ENCODE assay signal across 24 cellular contexts in the genomic region with DNA sequence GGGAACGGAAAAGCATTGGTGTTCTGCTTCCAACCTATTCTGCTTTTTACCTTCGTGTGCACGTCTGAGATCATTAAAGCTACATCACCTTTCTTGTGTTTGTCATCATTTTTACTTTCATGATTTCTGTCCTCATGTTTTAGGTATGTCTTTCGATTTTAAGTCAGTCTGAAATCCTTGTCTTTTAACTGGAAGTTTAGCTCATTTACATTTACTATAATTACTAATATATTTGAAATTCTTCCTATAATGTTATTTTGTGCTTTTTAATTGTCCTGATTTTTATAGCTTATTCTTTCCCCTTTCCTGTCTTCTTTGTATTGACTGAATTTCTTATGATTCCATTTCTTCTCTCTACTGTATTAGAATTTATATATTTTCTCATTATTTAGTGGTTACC. TPM values are rescaled to one million over a fixed set of nuclear protein-coding genes. Genes with fewer than 3 reads are reported as not detected.
DNase-seq lines count a peak whose midpoint lies in the region; ATAC-seq, FAIRE-seq and TF ChIP-seq lines count a peak whose summit lies in the region.
"Had no signal": no experiment of that assay in that cellular context is flagged by ENCODE, and none has a peak within 500 bp of the region (broad histone marks: within the 10 kb centered on the region; RNA-seq: fewer than 3 reads in every experiment).

No MANE protein-coding gene starts in this region.

- H3K27me3 Mint-ChIP-seq in endothelial cell (ENCODE audit: unreplicated experiment) = peaks cover 6% of the 10 kb centered on the region

- peaks cover 25% of the 10 kb centered on the region for H3K36me3 Mint-ChIP-seq in endothelial cell (ENCODE audit: low read depth, unreplicated experiment)
- H3K36me3 Mint-ChIP-seq: CD14-positive monocyte had no signal

- H3K79me2 ChIP-seq in K562 (ENCODE audit: control insufficient read depth, insufficient read depth, low read length) = no peaks in the 10 kb centered on the region

- H3K27ac Mint-ChIP-seq in endothelial cell (ENCODE audit: unreplicated experiment) = no peak overlapping the region
- H3K27ac Mint-ChIP-seq: CD14-positive monocyte; CD4-positive, alpha-beta T cell had no signal

- TF ChIP-seq POLR2A in K562 (conservative IDR thresholded peaks at IDR 0.05) (no peak), stomach (IDR thresholded peaks at IDR 0.05) (no peak)

- H3K9me1 ChIP-seq in K562 (ENCODE audit: control insufficient read depth, insufficient read depth, low read length) = peaks cover 3% of the 10 kb centered on the region

- H3K4me1 ChIP-seq in HEK293 (ENCODE audit: control insufficient read depth, insufficient read depth, low read length) (no peaks in the 10 kb centered on the region), K562 (replicated peaks in 1 of 2; ENCODE audit: control insufficient read depth in 2 of 2, insufficient read depth in 2 of 2, low read length in 2 of 2) (peaks cover 0 to 13% of the 10 kb centered on the region in 2 experiments; a peak in 2 of 5 replicates), stomach (no peaks in the 10 kb centered on the region)
- H3K4me1 ChIP-seq: BE2C, HAP-1 had no signal

- H3K27ac ChIP-seq in HEK293 (ENCODE audit: extremely low read depth, low read depth, low read length) (no peak overlapping the region), K562 (ENCODE audit: extremely low read depth, low read depth, low read length) (no peak overlapping the region), stomach (no peak overlapping the region)
- H3K27ac ChIP-seq: A549; BLaER1 treated with 17β-estradiol and CSF1 and Interleukin-3, amounts not matched to agents 10 nM and 100 nM had no signal

- peaks cover 2% of the 10 kb centered on the region; the same call in 1 of the 2 replicates for H4K20me1 ChIP-seq in K562 (replicated peaks; ENCODE audit: control insufficient read depth, insufficient read depth, low read length)
- H4K20me1 ChIP-seq: BLaER1 treated with 17β-estradiol and CSF1 and Interleukin-3, amounts not matched to agents 10 nM and 100 nM had no signal

- DNase-seq in K562 (ENCODE audit: extremely low read depth in 1 of 4, low spot score in 3 of 4) = no peak
- DNase-seq in endothelial cell (ENCODE audit: low spot score) = no peak
- no peak for DNase-seq in stomach
- DNase-seq in activated naive CD4-positive, alpha-beta T cell treated with anti-CD3 and anti-CD28 coated beads, Interleukin-2, amount 50 U/mL, for 16 hours = no peak
- DNase-seq in H4 (ENCODE audit: low spot score) = no peak
- DNase-seq: 8988T; ACHN; AML-193; BE2C; CD4-positive, alpha-beta T cell; CD8-positive, alpha-beta memory T cell; DMS 273 treated with DMSO at 0.1 percent for 48 hours; DMS79; EL; GDM1; GOT3 had no signal

- CTCF ChIA-PET in HEK293 (lab: Yijun Ruan, JAX) (interaction anchor here (0.7 to 9.1 kb wide), 5 partner anchors 8 to 192 kb away, joined by 3 to 210 read pairs (median 6); no protein-coding TSS in a partner anchor), K562 (lab: Yijun Ruan, JAX; ENCODE audit: low intra/inter-chr PET ratio) (interaction anchor here (0.7 kb wide), 1 partner anchor 323 kb away, joined by 4 read pairs; no protein-coding TSS in a partner anchor)

- H2AFZ ChIP-seq in K562 (ENCODE audit: low read depth, low read length) = no peak overlapping the region

- H3K4me3 ChIP-seq in HEK293 (ENCODE audit: low read depth, low read length) = no peak overlapping the region
- no peak overlapping the region for H3K4me3 ChIP-seq in K562
- no peak overlapping the region for H3K4me3 ChIP-seq in stomach
- H3K4me3 ChIP-seq: A549; BLaER1 treated with 17β-estradiol and CSF1 and Interleukin-3, amounts not matched to agents 10 nM and 100 nM; HAP-1 had no signal

- no peak overlapping the region for H3K9ac ChIP-seq in K562 (ENCODE audit: insufficient read depth in 1 of 2, low read depth in 2 of 2, low read length in 2 of 2)
- H3K9ac ChIP-seq: BLaER1 treated with 17β-estradiol and CSF1 and Interleukin-3, amounts not matched to agents 10 nM and 100 nM had no signal

- WGBS in K562 (ENCODE audit: insufficient coverage, low coverage, missing lambda C conversion rate) = 5% methylated on average over 4 of the region's 4 CpGs
- 83 to 88% (median 86%) methylated on average over 4 of the region's 4 CpGs for WGBS in stomach, 5 donors

- H3K4me2 ChIP-seq in K562 (ENCODE audit: insufficient read depth, low read length) = no peak overlapping the region
- H3K4me2 ChIP-seq: A549; BLaER1 treated with 17β-estradiol and CSF1 and Interleukin-3, amounts not matched to agents 10 nM and 100 nM had no signal

- BruUV-seq in K562 (replicated peaks; lab: Mats Ljungman, UMichigan) = no TSS peak

- in situ Hi-C loops in K562 (cut with MboI) = loop anchor here (5.0 to 10.0 kb wide), 2 partner anchors 249 to 382 kb away; partner anchors contain the start of gene KLK4

- no peak for ATAC-seq in K562
- ATAC-seq: A549 had no signal

- H3K9me3 Mint-ChIP-seq in endothelial cell (ENCODE audit: unreplicated experiment) = peaks cover 23% of the 10 kb centered on the region

- H3K9me3 ChIP-seq in HEK293 (ENCODE audit: control insufficient read depth, insufficient read depth, low read depth, low read length) (no peaks in the 10 kb centered on the region), K562 (replicated peaks; ENCODE audit: control insufficient read depth, insufficient read depth, low read depth, low read length) (peaks cover 3% of the 10 kb centered on the region), stomach (peaks cover 7 to 23% (median 15%) of the 10 kb centered on the region in 4 donors)
- H3K9me3 ChIP-seq: BE2C had no signal

- H3K4me3 Mint-ChIP-seq in endothelial cell (ENCODE audit: unreplicated experiment) = peak overlapping the region; percentile 11
- H3K4me3 Mint-ChIP-seq: CD14-positive monocyte; CD4-positive, alpha-beta T cell; CD8-positive, alpha-beta memory T cell had no signal

- POLR2A ChIA-PET in HEK293 (lab: Yijun Ruan, JAX) = no interaction called here
- POLR2A ChIA-PET in K562 (lab: Yijun Ruan, JAX) = no interaction called here

- FAIRE-seq in K562 (lab: Jason Lieb, UNC) = no peak
- FAIRE-seq: A549, D721Med, GM12891, GM18507 had no signal

- TF ChIP-seq EP300 in K562 (IDR thresholded peaks at IDR 0.05; ENCODE audit: low read length) = no peak
- no peak for TF ChIP-seq EP300 in stomach (IDR thresholded peaks at IDR 0.05)

- intact Hi-C loops in K562 (cut with micrococcal nuclease) = loop anchor here (10.0 kb wide), 1 partner anchor 172 kb away; no protein-coding TSS in a partner anchor
- intact Hi-C loops in stomach (cut with DNase I; ENCODE audit: low total_unique reads) = no loop called here

- H3K36me3 ChIP-seq in HEK293 (ENCODE audit: control insufficient read depth in 2 of 2, insufficient read depth in 1 of 2, low read length in 2 of 2) (no peaks in the 10 kb centered on the region), K562 (ENCODE audit: control insufficient read depth, insufficient read depth, low read length) (no peaks in the 10 kb centered on the region), stomach (peaks cover 0 to 6% (median 0%) of the 10 kb centered on the region in 4 donors)
- H3K36me3 ChIP-seq: BE2C, HAP-1 had no signal

- TF ChIP-seq RAD21 in K562 (CRISPR knock-in tag; conservative IDR thresholded peaks at IDR 0.05 in 1 of 2, IDR thresholded peaks at IDR 0.05 in 1 of 2) = no peak

- TF ChIP-seq CTCF in HEK293 (tag by site-specific recombination; IDR thresholded peaks at IDR 0.05) (no peak), K562 (IDR thresholded peaks at IDR 0.05 in 2 of 3, conservative IDR thresholded peaks at IDR 0.05 in 1 of 3; ENCODE audit: insufficient read depth in 2 of 3, low read depth in 1 of 3, low read length in 3 of 3) (no peak), endothelial cell (IDR thresholded peaks at IDR 0.05; ENCODE audit: unreplicated experiment) (no peak), stomach (IDR thresholded peaks at IDR 0.05) (no peak)

- H3K4me1 Mint-ChIP-seq in endothelial cell (ENCODE audit: unreplicated experiment) = no peaks in the 10 kb centered on the region
- H3K4me1 Mint-ChIP-seq: CD14-positive monocyte had no signal

- H3K27me3 ChIP-seq in K562 (ENCODE audit: control insufficient read depth in 2 of 2, insufficient read depth in 2 of 2, low read length in 2 of 2) = peaks cover 3 to 22% of the 10 kb centered on the region in 2 experiments; a peak in 3 of 5 replicates
- peaks cover 0 to 58% (median 15%) of the 10 kb centered on the region in 3 donors for H3K27me3 ChIP-seq in stomach
- H3K27me3 ChIP-seq: BE2C; BLaER1 treated with 17β-estradiol and CSF1 and Interleukin-3, amounts not matched to agents 10 nM and 100 nM had no signal

RNA-seq across cellular contexts. Expression of gene ASPDH, which starts 19.2 kb away (rescaled TPM):
- not detected in 2 replicates for total RNA-seq in K562 (2011; cell fraction: chromatin; rRNA removed; ENCODE audit: low replicate concordance)
- not detected in 2 replicates for total RNA-seq in K562 (2011; cell fraction: nucleolus; rRNA removed)
- not detected in 2 replicates for total RNA-seq in K562 (2011; cell fraction: nucleoplasm; rRNA removed)
- not detected in 2 replicates for total RNA-seq in K562 (2014; rRNA removed)
- total RNA-seq in K562 (2014; rRNA removed; fragmentation: Illumina TruSeq; extraction: Trizol) = not detected in 2 replicates
- total RNA-seq in K562 (2015; rRNA removed; fragmentation: Illumina TruSeq; extraction: Trizol) = not detected in 2 replicates
- total RNA-seq in K562 (2021) = not detected in 2 replicates
- polyA plus RNA-seq in K562 (2011; rRNA removed) = not detected in 2 replicates
- polyA plus RNA-seq in K562 (2011; cell fraction: cytosol; rRNA removed) = not detected in 2 replicates
- not detected in 2 replicates for polyA plus RNA-seq in K562 (2011; cell fraction: nucleus; rRNA removed)
- polyA plus RNA-seq in K562 (2012) = 0.39 and 0.40 TPM in 2 replicates
- polyA plus RNA-seq in K562 (2014; fragmentation: Illumina TruSeq; extraction: Trizol) = not detected in 2 replicates
- polyA plus RNA-seq in K562 (2014; fragmentation: Nextera tagmentation; extraction: Ambion mirVana) = not detected
- polyA plus RNA-seq in K562 (2014; rRNA removed) = not detected in 2 replicates
- polyA minus RNA-seq in K562 (2011; rRNA and poly(A)+ RNA removed) = not detected in 2 replicates
- polyA minus RNA-seq in K562 (2011; cell fraction: cytosol; rRNA and poly(A)+ RNA removed) = not detected in 2 replicates
- not detected in 2 replicates for polyA minus RNA-seq in K562 (2011; cell fraction: nucleus; rRNA and poly(A)+ RNA removed)
- total RNA-seq in endothelial cell (ENCODE audit: unreplicated experiment) = not detected
- total RNA-seq in stomach = not detected
- not detected for polyA plus RNA-seq in stomach
- not detected in 2 replicates for total RNA-seq in H4 (2014; rRNA removed; shearing (Covaris generic))
- total RNA-seq: CD4-positive, alpha-beta T cell; CD8-positive, alpha-beta memory T cell had no signal
- polyA plus RNA-seq: A549; CD14-positive monocyte; CD8-positive, alpha-beta memory T cell had no signal

RNA-seq across cellular contexts. Expression of gene JOSD2, which starts 22.0 kb away (rescaled TPM):
- total RNA-seq in K562 (2011; cell fraction: chromatin; rRNA removed; ENCODE audit: low replicate concordance) = 2.5 TPM in 1 of 2 replicates, not detected in the other
- 1.2 and 1.8 TPM in 2 replicates for total RNA-seq in K562 (2011; cell fraction: nucleolus; rRNA removed)
- total RNA-seq in K562 (2011; cell fraction: nucleoplasm; rRNA removed) = 3.2 and 4.7 TPM in 2 replicates
- 12.0 and 15.5 TPM in 2 replicates for total RNA-seq in K562 (2014; rRNA removed)
- 0.55 and 0.61 TPM in 2 replicates for total RNA-seq in K562 (2014; rRNA removed; fragmentation: Illumina TruSeq; extraction: Trizol)
- 3.1 and 4.5 TPM in 2 replicates for total RNA-seq in K562 (2015; rRNA removed; fragmentation: Illumina TruSeq; extraction: Trizol)
- total RNA-seq in K562 (2021) = 13.6 and 17.8 TPM in 2 replicates
- polyA plus RNA-seq in K562 (2011; rRNA removed) = 3.3 and 3.8 TPM in 2 replicates
- polyA plus RNA-seq in K562 (2011; cell fraction: cytosol; rRNA removed) = 7.6 and 42.8 TPM in 2 replicates
- polyA plus RNA-seq in K562 (2011; cell fraction: nucleus; rRNA removed) = 3.9 and 12.6 TPM in 2 replicates
- polyA plus RNA-seq in K562 (2012) = 10.4 and 14.8 TPM in 2 replicates
- polyA plus RNA-seq in K562 (2014; fragmentation: Illumina TruSeq; extraction: Trizol) = 1.3 and 3.3 TPM in 2 replicates
- polyA plus RNA-seq in K562 (2014; fragmentation: Nextera tagmentation; extraction: Ambion mirVana) = under 1 TPM; 0.06 to 0.95 TPM
- polyA plus RNA-seq in K562 (2014; rRNA removed) = 12.5 and 14.4 TPM in 2 replicates
- 0.32 and 0.66 TPM in 2 replicates for polyA minus RNA-seq in K562 (2011; rRNA and poly(A)+ RNA removed)
- polyA minus RNA-seq in K562 (2011; cell fraction: cytosol; rRNA and poly(A)+ RNA removed) = 4.2 and 5.2 TPM in 2 replicates
- 1.8 and 3.6 TPM in 2 replicates for polyA minus RNA-seq in K562 (2011; cell fraction: nucleus; rRNA and poly(A)+ RNA removed)
- total RNA-seq in endothelial cell (ENCODE audit: unreplicated experiment) = 0.46 TPM
- 10 to 100 TPM in 3 of 5 donors, 1 to 10 TPM in 1, not detected in 1; 9.9 to 61.0 (median 14.5) TPM for total RNA-seq in stomach
- polyA plus RNA-seq in stomach = 10 to 100 TPM; 68.4 to 79.4 (median 68.5) TPM
- total RNA-seq in H4 (2014; rRNA removed; shearing (Covaris generic)) = 28.7 and 60.6 TPM in 2 replicates

RNA-seq across cellular contexts. Expression of gene LRRC4B, which starts 35.3 kb away (rescaled TPM):
- 1.8 and 10.9 TPM in 2 replicates for total RNA-seq in K562 (2011; cell fraction: chromatin; rRNA removed; ENCODE audit: low replicate concordance)
- total RNA-seq in K562 (2011; cell fraction: nucleolus; rRNA removed) = 7.1 and 16.3 TPM in 2 replicates
- 5.1 and 6.8 TPM in 2 replicates for total RNA-seq in K562 (2011; cell fraction: nucleoplasm; rRNA removed)
- total RNA-seq in K562 (2014; rRNA removed) = 2.9 TPM in 2 replicates
- 0.10 and 0.18 TPM in 2 replicates for total RNA-seq in K562 (2014; rRNA removed; fragmentation: Illumina TruSeq; extraction: Trizol)
- 1.1 TPM in 2 replicates for total RNA-seq in K562 (2015; rRNA removed; fragmentation: Illumina TruSeq; extraction: Trizol)
- 9.5 and 9.6 TPM in 2 replicates for total RNA-seq in K562 (2021)
- 3.0 and 4.0 TPM in 2 replicates for polyA plus RNA-seq in K562 (2011; rRNA removed)
- 3.9 and 17.2 TPM in 2 replicates for polyA plus RNA-seq in K562 (2011; cell fraction: cytosol; rRNA removed)
- 2.5 and 6.6 TPM in 2 replicates for polyA plus RNA-seq in K562 (2011; cell fraction: nucleus; rRNA removed)
- polyA plus RNA-seq in K562 (2012) = 4.6 and 8.7 TPM in 2 replicates
- 0.21 and 2.7 TPM in 2 replicates for polyA plus RNA-seq in K562 (2014; fragmentation: Illumina TruSeq; extraction: Trizol)
- not detected for polyA plus RNA-seq in K562 (2014; fragmentation: Nextera tagmentation; extraction: Ambion mirVana)
- 2.0 and 3.1 TPM in 2 replicates for polyA plus RNA-seq in K562 (2014; rRNA removed)
- 1.5 and 2.8 TPM in 2 replicates for polyA minus RNA-seq in K562 (2011; rRNA and poly(A)+ RNA removed)
- 15.2 and 16.2 TPM in 2 replicates for polyA minus RNA-seq in K562 (2011; cell fraction: cytosol; rRNA and poly(A)+ RNA removed)
- 1.9 and 2.2 TPM in 2 replicates for polyA minus RNA-seq in K562 (2011; cell fraction: nucleus; rRNA and poly(A)+ RNA removed)
- total RNA-seq in endothelial cell (ENCODE audit: unreplicated experiment) = 3.0 TPM
- 1 to 10 TPM in 3 of 5 donors, under 1 TPM in 1, not detected in 1; 0.45 to 4.4 (median 2.2) TPM for total RNA-seq in stomach
- 1 to 10 TPM; 1.2 to 1.5 (median 1.5) TPM for polyA plus RNA-seq in stomach
- 15.2 and 19.0 TPM in 2 replicates for total RNA-seq in H4 (2014; rRNA removed; shearing (Covaris generic))
- total RNA-seq: CD4-positive, alpha-beta T cell; CD8-positive, alpha-beta memory T cell had no signal
- polyA plus RNA-seq: CD14-positive monocyte; CD8-positive, alpha-beta memory T cell had no signal

RNA-seq across cellular contexts. Expression of gene GARIN5A, which starts 56.3 kb away (rescaled TPM):
- 0.49 TPM in 1 of 2 replicates, not detected in the other for total RNA-seq in K562 (2011; cell fraction: chromatin; rRNA removed; ENCODE audit: low replicate concordance)
- 0.39 TPM in 1 of 2 replicates, not detected in the other for total RNA-seq in K562 (2011; cell fraction: nucleolus; rRNA removed)
- not detected in 2 replicates for total RNA-seq in K562 (2011; cell fraction: nucleoplasm; rRNA removed)
- 0.23 and 0.33 TPM in 2 replicates for total RNA-seq in K562 (2014; rRNA removed)
- not detected in 2 replicates for total RNA-seq in K562 (2014; rRNA removed; fragmentation: Illumina TruSeq; extraction: Trizol)
- 0.47 TPM in 1 of 2 replicates, not detected in the other for total RNA-seq in K562 (2015; rRNA removed; fragmentation: Illumina TruSeq; extraction: Trizol)
- 0.31 and 0.82 TPM in 2 replicates for total RNA-seq in K562 (2021)
- polyA plus RNA-seq in K562 (2011; rRNA removed) = 0.10 and 0.26 TPM in 2 replicates
- polyA plus RNA-seq in K562 (2011; cell fraction: cytosol; rRNA removed) = 0.59 and 0.78 TPM in 2 replicates
- 0.22 and 0.38 TPM in 2 replicates for polyA plus RNA-seq in K562 (2011; cell fraction: nucleus; rRNA removed)
- 0.49 and 0.83 TPM in 2 replicates for polyA plus RNA-seq in K562 (2012)
- polyA plus RNA-seq in K562 (2014; fragmentation: Illumina TruSeq; extraction: Trizol) = 0.57 and 0.59 TPM in 2 replicates
- under 1 TPM in 1 of 2 experiments, not detected in 1; 0.13 TPM for polyA plus RNA-seq in K562 (2014; fragmentation: Nextera tagmentation; extraction: Ambion mirVana)
- polyA plus RNA-seq in K562 (2014; rRNA removed) = 0.16 and 0.17 TPM in 2 replicates
- not detected in 2 replicates for polyA minus RNA-seq in K562 (2011; rRNA and poly(A)+ RNA removed)
- 1.4 TPM in 1 of 2 replicates, not detected in the other for polyA minus RNA-seq in K562 (2011; cell fraction: cytosol; rRNA and poly(A)+ RNA removed)
- polyA minus RNA-seq in K562 (2011; cell fraction: nucleus; rRNA and poly(A)+ RNA removed) = 0.27 TPM in 1 of 2 replicates, not detected in the other
- not detected for total RNA-seq in endothelial cell (ENCODE audit: unreplicated experiment)
- total RNA-seq in stomach = under 1 TPM in 3 of 5 donors, not detected in 2; 0.55 to 0.87 (median 0.58) TPM
- polyA plus RNA-seq in stomach = 1 to 10 TPM; 1.9 to 3.1 (median 2.1) TPM
- total RNA-seq in H4 (2014; rRNA removed; shearing (Covaris generic)) = 2.9 and 8.6 TPM in 2 replicates

RNA-seq across cellular contexts. Expression of gene EMC10, which starts 56.6 kb away (rescaled TPM):
- total RNA-seq in K562 (2011; cell fraction: chromatin; rRNA removed; ENCODE audit: low replicate concordance) = 22.6 and 40.4 TPM in 2 replicates
- total RNA-seq in K562 (2011; cell fraction: nucleolus; rRNA removed) = 43.2 and 45.7 TPM in 2 replicates
- 27.7 and 40.1 TPM in 2 replicates for total RNA-seq in K562 (2011; cell fraction: nucleoplasm; rRNA removed)
- total RNA-seq in K562 (2014; rRNA removed) = 40.4 and 48.9 TPM in 2 replicates
- total RNA-seq in K562 (2014; rRNA removed; fragmentation: Illumina TruSeq; extraction: Trizol) = 6.1 and 7.4 TPM in 2 replicates
- total RNA-seq in K562 (2015; rRNA removed; fragmentation: Illumina TruSeq; extraction: Trizol) = 25.2 and 25.8 TPM in 2 replicates
- total RNA-seq in K562 (2021) = 42.5 and 46.0 TPM in 2 replicates
- polyA plus RNA-seq in K562 (2011; rRNA removed) = 12.4 and 13.7 TPM in 2 replicates
- polyA plus RNA-seq in K562 (2011; cell fraction: cytosol; rRNA removed) = 18.3 and 54.3 TPM in 2 replicates
- 13.8 and 24.8 TPM in 2 replicates for polyA plus RNA-seq in K562 (2011; cell fraction: nucleus; rRNA removed)
- polyA plus RNA-seq in K562 (2012) = 37.9 TPM in 2 replicates
- 13.1 and 27.3 TPM in 2 replicates for polyA plus RNA-seq in K562 (2014; fragmentation: Illumina TruSeq; extraction: Trizol)
- polyA plus RNA-seq in K562 (2014; fragmentation: Nextera tagmentation; extraction: Ambion mirVana) = 1 to 10 TPM; 1.4 to 2.9 TPM
- polyA plus RNA-seq in K562 (2014; rRNA removed) = 34.5 and 38.2 TPM in 2 replicates
- polyA minus RNA-seq in K562 (2011; rRNA and poly(A)+ RNA removed) = 1.9 and 3.7 TPM in 2 replicates
- polyA minus RNA-seq in K562 (2011; cell fraction: cytosol; rRNA and poly(A)+ RNA removed) = 14.7 and 15.0 TPM in 2 replicates
- polyA minus RNA-seq in K562 (2011; cell fraction: nucleus; rRNA and poly(A)+ RNA removed) = 6.4 and 6.7 TPM in 2 replicates
- 0.21 TPM for total RNA-seq in endothelial cell (ENCODE audit: unreplicated experiment)
- total RNA-seq in stomach = 100 to 1,000 TPM in 1 of 5 donors, 10 to 100 TPM in 4; 30.8 to 284 (median 61.5) TPM
- 10 to 100 TPM; 33.5 to 63.2 (median 53.7) TPM for polyA plus RNA-seq in stomach
- 94.2 and 144 TPM in 2 replicates for total RNA-seq in H4 (2014; rRNA removed; shearing (Covaris generic))

Comparison
In these comparisons a context has a peak if more than half of its experiments do, and no peak if none do; other contexts are left out.
1. Of the 44 proteins assayed by ChIP-seq in both K562 and HEK293: peak only in K562: none; only in HEK293: SETDB1; in both: none; in neither: 43.